Comparison of ENCODE assay signal across 1 cellular context in genomic region chr12:98439471-98440164, GRCh38.
TF ChIP-seq lines count a peak whose summit lies in the region.

No MANE protein-coding gene starts in this region.

TF ChIP-seq in K562, 482 proteins besides CTCF, POLR2A, EP300 and RAD21 (continued from another document):
- TF ChIP-seq GTF3C2 (IDR thresholded peaks at IDR 0.05; ENCODE audit: borderline replicate concordance, extremely low read depth, insufficient read length), result no peak
- no peak for TF ChIP-seq HMBOX1 (IDR thresholded peaks at IDR 0.05)
- no peak for TF ChIP-seq ZNF77 (CRISPR knock-in tag; IDR thresholded peaks at IDR 0.05)
- TF ChIP-seq PPARD (CRISPR knock-in tag; IDR thresholded peaks at IDR 0.05), result no peak
- TF ChIP-seq NR2F6 (CRISPR knock-in tag; IDR thresholded peaks at IDR 0.05), result no peak
- peak; percentile 45; the same call in 1 of the 2 replicates for TF ChIP-seq L3MBTL2 (IDR thresholded peaks at IDR 0.05)
- TF ChIP-seq ZNF133 (CRISPR knock-in tag; IDR thresholded peaks at IDR 0.05), result no peak
- no peak for TF ChIP-seq MBD2 (IDR thresholded peaks at IDR 0.05; ENCODE audit: borderline replicate concordance, low read depth)
- no peak for TF ChIP-seq ZEB2 (IDR thresholded peaks at IDR 0.05)
- TF ChIP-seq ZNF766 (CRISPR knock-in tag; conservative IDR thresholded peaks at IDR 0.05), result no peak
- no peak for TF ChIP-seq CHCHD3 (CRISPR knock-in tag; IDR thresholded peaks at IDR 0.05)
- no peak for TF ChIP-seq GATAD2B (IDR thresholded peaks at IDR 0.05; ENCODE audit: borderline replicate concordance)
- TF ChIP-seq HES1 (IDR thresholded peaks at IDR 0.05; ENCODE audit: low read depth), result no peak
- peak; percentile 44; the same call in 1 of the 2 replicates for TF ChIP-seq SPI1 (IDR thresholded peaks at IDR 0.05; ENCODE audit: borderline replicate concordance, low read depth, low read length)
- no peak for TF ChIP-seq ATF3 (IDR thresholded peaks at IDR 0.05)
- TF ChIP-seq ATF3 (CRISPR knock-in tag; conservative IDR thresholded peaks at IDR 0.05), result 0 out of 2 replicates have a peak, but pooled peaks have one; percentile 55
- TF ChIP-seq GABPA (tag; conservative IDR thresholded peaks at IDR 0.05; ENCODE audit: low read depth), result peak; percentile 21; the same call in 1 of the 2 replicates
- no peak for TF ChIP-seq ZNF217 (CRISPR knock-in tag; IDR thresholded peaks at IDR 0.05)
- TF ChIP-seq ATF1 (CRISPR knock-in tag; IDR thresholded peaks at IDR 0.05), result no peak
- TF ChIP-seq ATF1 (tag; IDR thresholded peaks at IDR 0.05), result peak; percentile 93; the same call in 1 of the 2 replicates
- no peak for TF ChIP-seq SNRNP70 (optimal IDR thresholded peaks at IDR 0.05; ENCODE audit: low read depth, low read length)
- no peak for TF ChIP-seq ERF (CRISPR knock-in tag; IDR thresholded peaks at IDR 0.05)
- no peak for TF ChIP-seq DMBX1 (CRISPR knock-in tag; IDR thresholded peaks at IDR 0.05; ENCODE audit: borderline replicate concordance)
- TF ChIP-seq ZNF740 (CRISPR knock-in tag; IDR thresholded peaks at IDR 0.05), result no peak
- TF ChIP-seq ZNF740 (tag; IDR thresholded peaks at IDR 0.05), result no peak
- no peak for TF ChIP-seq JUND (IDR thresholded peaks at IDR 0.05; ENCODE audit: borderline replicate concordance, low read depth, low read length)
- no peak; the same call in 2 of the 3 replicates for TF ChIP-seq JUND (tag; IDR thresholded peaks at IDR 0.05; ENCODE audit: borderline replicate concordance, low read depth, low read length)
- TF ChIP-seq ZNF445 (CRISPR knock-in tag; IDR thresholded peaks at IDR 0.05; ENCODE audit: low read depth), result no peak
- TF ChIP-seq BRD4 (IDR thresholded peaks at IDR 0.05), result no peak
- 0 out of 2 replicates have a peak, but pooled peaks have one; percentile 20 for TF ChIP-seq ZBTB40 (IDR thresholded peaks at IDR 0.05)
- TF ChIP-seq ZBTB40 (CRISPR knock-in tag; IDR thresholded peaks at IDR 0.05), result no peak
- no peak for TF ChIP-seq LEF1 (IDR thresholded peaks at IDR 0.05)
- no peak for TF ChIP-seq RBFOX2 (IDR thresholded peaks at IDR 0.05; ENCODE audit: low read depth, low read length)
- TF ChIP-seq HBP1 (CRISPR knock-in tag; IDR thresholded peaks at IDR 0.05), result no peak
- no peak for TF ChIP-seq MCM2 (IDR thresholded peaks at IDR 0.05; ENCODE audit: low read depth)
- TF ChIP-seq ATF2 (CRISPR knock-in tag; IDR thresholded peaks at IDR 0.05), result no peak
- TF ChIP-seq MYBL2 (IDR thresholded peaks at IDR 0.05; ENCODE audit: low read depth), result no peak
- no peak for TF ChIP-seq MYBL2 (CRISPR knock-in tag; IDR thresholded peaks at IDR 0.05; ENCODE audit: borderline replicate concordance)
- TF ChIP-seq HDAC6 (IDR thresholded peaks at IDR 0.05; ENCODE audit: low read depth, low read length), result no peak
- TF ChIP-seq HNRNPK (IDR thresholded peaks at IDR 0.05; ENCODE audit: low read depth, low read length, poor library complexity, severe bottlenecking), result no peak
- TF ChIP-seq MAFG (tag; conservative IDR thresholded peaks at IDR 0.05), result no peak
